Comparison of ENCODE assay signal across 24 cellular contexts in genomic region chr6:138885156-138885819, GRCh38.
DNase-seq lines count a peak whose midpoint lies in the region; ATAC-seq and TF ChIP-seq lines count a peak whose summit lies in the region.
"Had no signal": no experiment of that assay in that cellular context is flagged by ENCODE, and none has a peak within 500 bp of the region (broad histone marks: within the 10 kb centered on the region; RNA-seq: fewer than 3 reads in every experiment).

No MANE protein-coding gene starts in this region.

- H3K27me3 Mint-ChIP-seq in CD4-positive, alpha-beta T cell: no peaks in the 10 kb centered on the region
- H3K27me3 Mint-ChIP-seq: CD4-positive, alpha-beta memory T cell had no signal

- H3K9me3 Mint-ChIP-seq in CD4-positive, alpha-beta T cell: no peaks in the 10 kb centered on the region
- H3K9me3 Mint-ChIP-seq: CD4-positive, alpha-beta memory T cell had no signal

- H3K27ac Mint-ChIP-seq in CD4-positive, alpha-beta T cell: no peak overlapping the region
- H3K27ac Mint-ChIP-seq: CD4-positive, alpha-beta memory T cell had no signal

- no peak for ATAC-seq in CD4-positive, alpha-beta T cell (ENCODE audit: poor library complexity)
- no peak for ATAC-seq in GM19035 (IDR thresholded peaks at IDR 0.05; ENCODE audit: unreplicated experiment)
- ATAC-seq: A549, GM12878 had no signal

- no peak overlapping the region for H3K27ac ChIP-seq in Karpas-422 (ENCODE audit: low read length)
- no peak overlapping the region for H3K27ac ChIP-seq in osteoblast (ENCODE audit: low read depth, low read length)
- H3K27ac ChIP-seq in CD4-positive, alpha-beta T cell (ENCODE audit: low read depth, low read length): no peak overlapping the region
- H3K27ac ChIP-seq: A549; BLaER1 treated with 17β-estradiol and CSF1 and Interleukin-3, amounts not matched to agents 10 nM and 100 nM had no signal

- no peak overlapping the region for H3K4me2 ChIP-seq in Karpas-422 (ENCODE audit: low read depth, low read length, poor library complexity, severe bottlenecking)
- no peak overlapping the region for H3K4me2 ChIP-seq in osteoblast (ENCODE audit: insufficient read depth, low read length)
- H3K4me2 ChIP-seq: A549; BLaER1 treated with 17β-estradiol and CSF1 and Interleukin-3, amounts not matched to agents 10 nM and 100 nM had no signal

- H3K27me3 ChIP-seq in Karpas-422 (ENCODE audit: low read length) (no peaks in the 10 kb centered on the region), osteoblast (ENCODE audit: insufficient read depth, low read length) (no peaks in the 10 kb centered on the region)
- no peaks in the 10 kb centered on the region for H3K27me3 ChIP-seq in CD4-positive, alpha-beta T cell (ENCODE audit: control insufficient read depth, insufficient read depth, low read length)
- H3K27me3 ChIP-seq: BE2C; BLaER1 treated with 17β-estradiol and CSF1 and Interleukin-3, amounts not matched to agents 10 nM and 100 nM had no signal

- H2AFZ ChIP-seq in Karpas-422 (ENCODE audit: low read length) (no peak overlapping the region), osteoblast (ENCODE audit: low read length) (no peak overlapping the region)

- H3K4me3 ChIP-seq in Karpas-422 (ENCODE audit: low read length) (no peak overlapping the region), osteoblast (ENCODE audit: insufficient read depth, low read length) (no peak overlapping the region)
- H3K4me3 ChIP-seq: A549; BLaER1 treated with 17β-estradiol and CSF1 and Interleukin-3, amounts not matched to agents 10 nM and 100 nM; GM12878 had no signal

- no peaks in the 10 kb centered on the region for H3K9me2 ChIP-seq in Karpas-422 (replicated peaks; ENCODE audit: insufficient read depth, low read length)

- H3K9me3 ChIP-seq in Karpas-422 (ENCODE audit: low read length): no peaks in the 10 kb centered on the region
- no peaks in the 10 kb centered on the region for H3K9me3 ChIP-seq in osteoblast (ENCODE audit: low read depth, low read length)
- H3K9me3 ChIP-seq in CD4-positive, alpha-beta T cell (ENCODE audit: control insufficient read depth, low read length): no peaks in the 10 kb centered on the region
- H3K9me3 ChIP-seq: A549; BE2C; BLaER1 treated with 17β-estradiol and CSF1 and Interleukin-3, amounts not matched to agents 10 nM and 100 nM; Caco-2 had no signal

- POLR2A ChIA-PET in CD4-positive, alpha-beta T cell (lab: Charles Lee): no interaction called here

- intact Hi-C loops in CD4-positive, alpha-beta T cell (cut with DNase I, micrococcal nuclease): no loop called here
- intact Hi-C loops in posterior vena cava (cut with DNase I): no loop called here

- H4K20me1 ChIP-seq in Karpas-422 (ENCODE audit: insufficient read depth, low read depth, low read length) (no peaks in the 10 kb centered on the region), osteoblast (ENCODE audit: insufficient read depth, low read length) (no peaks in the 10 kb centered on the region)
- H4K20me1 ChIP-seq: BLaER1 treated with 17β-estradiol and CSF1 and Interleukin-3, amounts not matched to agents 10 nM and 100 nM had no signal

- H3K36me3 ChIP-seq in Karpas-422 (ENCODE audit: insufficient read depth, low read length) (no peaks in the 10 kb centered on the region), osteoblast (ENCODE audit: insufficient read depth, low read length) (no peaks in the 10 kb centered on the region)
- H3K36me3 ChIP-seq: BE2C had no signal

- H3K36me3 Mint-ChIP-seq in CD4-positive, alpha-beta T cell (ENCODE audit: low read depth): no peaks in the 10 kb centered on the region
- H3K36me3 Mint-ChIP-seq: CD14-positive monocyte had no signal

- H3K79me2 ChIP-seq in Karpas-422 (ENCODE audit: low read length) (no peaks in the 10 kb centered on the region), osteoblast (ENCODE audit: insufficient read depth, low read length) (no peaks in the 10 kb centered on the region)

- H3K4me3 Mint-ChIP-seq in CD4-positive, alpha-beta T cell: no peak overlapping the region
- H3K4me3 Mint-ChIP-seq: CD14-positive monocyte; CD4-positive, alpha-beta memory T cell had no signal

- DNase-seq in EH (ENCODE audit: low read depth) (peak; percentile 16), Karpas-422 (peak; percentile 26), kidney tubule cell (ENCODE audit: low spot score) (peak; percentile 4), osteoblast (ENCODE audit: insufficient read length, low spot score, missing footprints) (peak; percentile 26), posterior vena cava (ENCODE audit: low spot score) (no peak), COR-L47 (lab: John Stamatoyannopoulos, UW) (no peak)
- DNase-seq in CD4-positive, alpha-beta T cell: no peak
- DNase-seq: 8988T; ACHN; AML-193; BE2C; Caco-2; CD4-positive, alpha-beta memory T cell; DMS153; DND-41; EL; GDM1; H7; HCEC 1CT had no signal

- no peaks in the 10 kb centered on the region for H3K4me1 Mint-ChIP-seq in CD4-positive, alpha-beta T cell (ENCODE audit: low read depth)
- H3K4me1 Mint-ChIP-seq: CD14-positive monocyte; CD4-positive, alpha-beta memory T cell had no signal

- CTCF ChIA-PET in CD4-positive, alpha-beta T cell (lab: Charles Lee): no interaction called here

- no peak overlapping the region for H3K9ac ChIP-seq in Karpas-422 (ENCODE audit: low read length)
- H3K9ac ChIP-seq: BLaER1 treated with 17β-estradiol and CSF1 and Interleukin-3, amounts not matched to agents 10 nM and 100 nM had no signal

- no peak for TF ChIP-seq CTCF in osteoblast (IDR thresholded peaks at IDR 0.05; ENCODE audit: extremely low read depth, low read depth, low read length)
- no peak for TF ChIP-seq CTCF in CD4-positive, alpha-beta T cell (IDR thresholded peaks at IDR 0.05)

- H3K4me1 ChIP-seq in Karpas-422 (ENCODE audit: low read length) (no peaks in the 10 kb centered on the region), osteoblast (ENCODE audit: insufficient read depth, low read length) (no peaks in the 10 kb centered on the region)
- H3K4me1 ChIP-seq: A549; BE2C; BLaER1 treated with 17β-estradiol and CSF1 and Interleukin-3, amounts not matched to agents 10 nM and 100 nM; Caco-2 had no signal

Comparison
In these comparisons a context has a peak if more than half of its experiments do, and no peak if none do; other contexts are left out.
1. DNase-seq: peak in EH (single experiment), Karpas-422 (single experiment), kidney tubule cell (single experiment) and osteoblast (single experiment); none in CD4-positive, alpha-beta T cell (0 of 10), posterior vena cava (single experiment) and COR-L47 (single experiment).